Comparison of ENCODE assay signal across 20 cellular contexts in genomic region chr12:117053050-117053400, GRCh38. TPM values are rescaled to one million over a fixed set of nuclear protein-coding genes. Genes with fewer than 3 reads are reported as not detected.
DNase-seq lines count a peak whose midpoint lies in the region; TF ChIP-seq lines count a peak whose summit lies in the region.
"Had no signal": no experiment of that assay in that cellular context is flagged by ENCODE, and none has a peak within 500 bp of the region (broad histone marks: within the 10 kb centered on the region; RNA-seq: fewer than 3 reads in every experiment).

No MANE protein-coding gene starts in this region.

- H3K27me3 Mint-ChIP-seq in H9 (ENCODE audit: low read depth) (no peaks in the 10 kb centered on the region; the same call in 1 of the 2 replicates), immature natural killer cell (ENCODE audit: low read depth in 3 of 3) (peaks cover 0 to 12% (median 3%) of the 10 kb centered on the region in 3 donors)

- no peak overlapping the region for H4K5ac ChIP-seq in H9 (ENCODE audit: insufficient read length, low read depth, low read length)

- peak overlapping the region; percentile 53 for H3K4me3 ChIP-seq in DOHH2 (ENCODE audit: low read length)
- no peak overlapping the region for H3K4me3 ChIP-seq in OCI-LY7 (ENCODE audit: low read depth, low read length, poor library complexity, severe bottlenecking)
- H3K4me3 ChIP-seq: esophagus squamous epithelium, transverse colon had no signal

- CTCF ChIA-PET in OCI-LY7 (lab: Charles Lee; ENCODE audit: unreplicated experiment), result no interaction called here

- POLR2A ChIA-PET in OCI-LY7 (lab: Charles Lee), result interaction anchor here (1.1 kb wide), 1 partner anchor 62 kb away, joined by 3 read pairs; no protein-coding TSS in a partner anchor

- intact Hi-C loops in OCI-LY7 (cut with micrococcal nuclease; ENCODE audit: unreplicated experiment), result no loop called here

- peak overlapping the region; percentile 89 to 97 (median 94) for H3K27ac Mint-ChIP-seq in H9
- H3K27ac Mint-ChIP-seq in immature natural killer cell, result no peak overlapping the region

- no peak overlapping the region; the same call in 1 of the 2 replicates for H3K14ac ChIP-seq in H9 (ENCODE audit: insufficient read depth, low read length)

- H3K79me2 ChIP-seq in DOHH2 (ENCODE audit: control insufficient read depth, low read length) (no peaks in the 10 kb centered on the region), H9 (ENCODE audit: insufficient read depth, low read length) (no peaks in the 10 kb centered on the region), OCI-LY7 (ENCODE audit: insufficient read depth, low read depth, low read length) (no peaks in the 10 kb centered on the region)
- H3K79me2 ChIP-seq: parathyroid adenoma had no signal

- H3K27ac ChIP-seq in DOHH2 (ENCODE audit: low read depth, low read length) (peak overlapping the region; percentile 26), H9 (ENCODE audit: insufficient read length, low read depth, low read length) (no peak overlapping the region), OCI-LY7 (ENCODE audit: low read depth, low read length, poor library complexity, severe bottlenecking) (no peak overlapping the region)
- H3K27ac ChIP-seq: esophagus squamous epithelium, KMS-11, parathyroid adenoma, transverse colon had no signal

- H2AK5ac ChIP-seq in H9 (ENCODE audit: insufficient read length, low read length), result no peak overlapping the region

- H3K27me3 ChIP-seq in DOHH2 (ENCODE audit: control insufficient read depth, low read length), result no peaks in the 10 kb centered on the region
- H3K27me3 ChIP-seq in H9 (ENCODE audit: insufficient read depth, low read length), result no peaks in the 10 kb centered on the region
- H3K27me3 ChIP-seq: transverse colon had no signal

- no peak overlapping the region for H2BK15ac ChIP-seq in H9 (ENCODE audit: low read depth, low read length)

- H3K4me1 Mint-ChIP-seq in H9 (peaks cover 42 to 58% of the 10 kb centered on the region in 2 experiments), immature natural killer cell (peaks cover 45 to 52% of the 10 kb centered on the region in 2 donors)

- H3K4ac ChIP-seq in H9 (ENCODE audit: low read depth, low read length), result no peak overlapping the region

- H3K36me3 ChIP-seq in DOHH2 (ENCODE audit: control insufficient read depth, low read length), result no peaks in the 10 kb centered on the region
- no peaks in the 10 kb centered on the region for H3K36me3 ChIP-seq in OCI-LY7 (ENCODE audit: insufficient read depth, low read length)
- H3K36me3 ChIP-seq: esophagus squamous epithelium, transverse colon had no signal

- H2AFZ ChIP-seq in H9 (ENCODE audit: low read length), result no peak overlapping the region
- H2AFZ ChIP-seq in OCI-LY7 (ENCODE audit: low read length), result no peak overlapping the region
- H2AFZ ChIP-seq: parathyroid adenoma had no signal

- no CpG with 5 or more reads among the region's 9 CpGs for WGBS in H9 (ENCODE audit: extremely low coverage, insufficient read length, low lambda C conversion rate)

- H3K9me2 ChIP-seq in DOHH2 (replicated peaks; ENCODE audit: control insufficient read depth, low read length) (no peaks in the 10 kb centered on the region), OCI-LY7 (ENCODE audit: insufficient read depth, low read length) (no peaks in the 10 kb centered on the region)

- H3K56ac ChIP-seq in H9 (ENCODE audit: insufficient read length, low read depth, low read length), result no peak overlapping the region

- DNase-seq in H9 (no peak), OCI-LY7 (ENCODE audit: low spot score) (no peak), immature natural killer cell (no peak), NCI-H2081 treated with DMSO at 0.1 percent for 48 hours (lab: John Stamatoyannopoulos, UW) (no peak), retina (no peak)
- no peak for DNase-seq in stimulated activated CD4-positive, alpha-beta T cell treated with anti-CD3 and anti-CD28 coated beads, Interleukin-1b, Interleukin-23, amount 100 ng/mL, for 48 hours
- DNase-seq: activated CD4-positive, alpha-beta T cell treated with anti-CD3 and anti-CD28 coated beads for 48 hours; activated CD8-positive, alpha-beta memory T cell treated with anti-CD3 and anti-CD28 coated beads, Interleukin-2, amount 50 U/mL, for 4 hours; activated gamma-delta T cell treated with Interleukin-2 at 50 U/mL for 16 hours; aorta; effector CD8-positive, alpha-beta T cell; esophagus squamous epithelium; NCI-H1048; NCI-H2029 treated with DMSO at 0.1 percent for 48 hours; stimulated activated naive CD8-positive, alpha-beta T cell treated with anti-CD3 and anti-CD28 coated beads, Interleukin-15, Interleukin-2, amounts not matched to agents 100 U/mL and 50 U/mL, for 24 hours; transverse colon had no signal

- H3K36me3 Mint-ChIP-seq in H9 (ENCODE audit: insufficient read depth in 1 of 3, low read depth in 3 of 3) (no peaks in the 10 kb centered on the region; a peak in 3 of 7 replicates), immature natural killer cell (peaks cover 0 to 18% (median 14%) of the 10 kb centered on the region in 3 donors)

- H4K8ac ChIP-seq in H9 (replicated peaks; ENCODE audit: insufficient read length, low read depth, low read length), result no peak overlapping the region

- H3K79me1 ChIP-seq in H9 (ENCODE audit: insufficient read depth, low read depth, low read length, poor library complexity, severe bottlenecking), result no peaks in the 10 kb centered on the region

- H2BK12ac ChIP-seq in H9 (ENCODE audit: insufficient read length, low read depth, low read length), result no peak overlapping the region

- no peak overlapping the region for H3K9ac ChIP-seq in H9 (ENCODE audit: extremely low read depth, insufficient read length, low read length)
- H3K9ac ChIP-seq: KMS-11, parathyroid adenoma had no signal

- no peak overlapping the region for H2BK5ac ChIP-seq in H9 (ENCODE audit: insufficient read length, low read length)

- no peaks in the 10 kb centered on the region for H3K23me2 ChIP-seq in H9 (ENCODE audit: insufficient read length, low read depth, low read length, poor library complexity, severe bottlenecking)

- H3K4me2 ChIP-seq in DOHH2 (ENCODE audit: low read length) (peak overlapping the region; percentile 66), H9 (ENCODE audit: insufficient read depth, insufficient read length, low read length) (no peak overlapping the region), OCI-LY7 (ENCODE audit: low read length) (0 out of 2 replicates have a peak overlapping the region, but pooled peaks have one; percentile 8)
- H3K4me2 ChIP-seq: KMS-11 had no signal

- no peak overlapping the region for H3K23ac ChIP-seq in H9 (ENCODE audit: insufficient read length, low read depth, low read length)

- TF ChIP-seq CTCF in DOHH2 (IDR thresholded peaks at IDR 0.05; ENCODE audit: low read depth, low read length, poor library complexity, severe bottlenecking), result no peak
- no peak for TF ChIP-seq CTCF in H9 (conservative IDR thresholded peaks at IDR 0.05)
- no peak for TF ChIP-seq CTCF in OCI-LY7 (conservative IDR thresholded peaks at IDR 0.05; ENCODE audit: low read length)

- H3K9me3 ChIP-seq in DOHH2 (ENCODE audit: control insufficient read depth, insufficient read depth, low read length) (no peaks in the 10 kb centered on the region), H9 (ENCODE audit: control insufficient read depth, low read depth, low read length) (no peaks in the 10 kb centered on the region), OCI-LY7 (ENCODE audit: low read length) (no peaks in the 10 kb centered on the region)
- H3K9me3 ChIP-seq: esophagus squamous epithelium, transverse colon had no signal

- no peak overlapping the region for H2BK120ac ChIP-seq in H9 (ENCODE audit: low read depth, low read length, poor library complexity, severe bottlenecking)

- no peak overlapping the region for H2BK20ac ChIP-seq in H9 (ENCODE audit: low read depth, low read length, poor library complexity, severe bottlenecking)

- no peaks in the 10 kb centered on the region for H3K9me3 Mint-ChIP-seq in H9
- H3K9me3 Mint-ChIP-seq in immature natural killer cell, result no peaks in the 10 kb centered on the region

- no peaks in the 10 kb centered on the region for H4K20me1 ChIP-seq in DOHH2 (ENCODE audit: control insufficient read depth, insufficient read depth, low read depth, low read length)
- H4K20me1 ChIP-seq in H9 (ENCODE audit: control insufficient read depth, insufficient read depth, insufficient read length), result no peaks in the 10 kb centered on the region
- H4K20me1 ChIP-seq in OCI-LY7 (ENCODE audit: insufficient read depth, low read length), result no peaks in the 10 kb centered on the region

- H3K4me3 Mint-ChIP-seq in H9, result peak overlapping the region; percentile 49 to 57
- H3K4me3 Mint-ChIP-seq in immature natural killer cell, result peak overlapping the region in 3 of 5 donors; percentile 33 to 52 (median 36)

- no peak overlapping the region for H4K91ac ChIP-seq in H9 (ENCODE audit: insufficient read length, low read depth, low read length)

- BruUV-seq in OCI-LY7 (replicated peaks; lab: Mats Ljungman, UMichigan), result no TSS peak

- H3K18ac ChIP-seq in H9 (ENCODE audit: insufficient read length, low read depth, low read length), result no peak overlapping the region

- H3K4me1 ChIP-seq in DOHH2 (ENCODE audit: control insufficient read depth, low read length) (peaks cover 53% of the 10 kb centered on the region), H9 (ENCODE audit: insufficient read depth, low read length) (peaks cover 11% of the 10 kb centered on the region; the same call in 1 of the 2 replicates), OCI-LY7 (ENCODE audit: insufficient read depth, low read length, poor library complexity, severe bottlenecking) (peaks cover 8% of the 10 kb centered on the region)

- no peak overlapping the region for H3T11ph ChIP-seq in H9 (ENCODE audit: low read length)

- no peaks in the 10 kb centered on the region for H3F3A ChIP-seq in DOHH2 (ENCODE audit: control insufficient read depth, insufficient read depth)

RNA-seq across cellular contexts. Expression of gene TESC, which starts 46.2 kb away (rescaled TPM):
- total RNA-seq in H9 (2021) (5.4 and 5.8 TPM in 2 replicates), OCI-LY7 (2022) (4.2 and 8.0 TPM in 2 replicates)
- 2.7 and 4.1 TPM in 2 replicates for total RNA-seq in OCI-LY7 (2014; rRNA removed; shearing (Covaris generic))
- polyA plus RNA-seq in immature natural killer cell, result 10 to 100 TPM; 42.6 to 71.3 (median 53.8) TPM
- total RNA-seq: myocyte had no signal

Comparison
In these comparisons a context has a peak if more than half of its experiments do, and no peak if none do; other contexts are left out.
1. H3K27ac Mint-ChIP-seq: peak in H9 (3 of 3); none in immature natural killer cell (0 of 6).